ENCODE assay signal across 3 cellular contexts in genomic region chr11:32224580-32224979, GRCh38.
TF ChIP-seq lines count a peak whose summit lies in the region.

No MANE protein-coding gene starts in this region.

TF ChIP-seq in GM23338, 12 proteins besides CTCF, POLR2A, EP300 and RAD21 (continues in another document):
- TF ChIP-seq ETS1 (IDR thresholded peaks at IDR 0.05) (no peak), POLR2AphosphoS5 (IDR thresholded peaks at IDR 0.05; ENCODE audit: low read depth) (no peak), ZNF331 (CRISPR knock-in tag; IDR thresholded peaks at IDR 0.05; ENCODE audit: low read depth) (no peak), ZNF462 (CRISPR knock-in tag; IDR thresholded peaks at IDR 0.05) (no peak), NANOG (IDR thresholded peaks at IDR 0.05; ENCODE audit: borderline replicate concordance) (no peak)

TF ChIP-seq in H1, 55 proteins besides CTCF, POLR2A, EP300 and RAD21:
- TF ChIP-seq POU5F1 (IDR thresholded peaks at IDR 0.05; ENCODE audit: low read depth, low read length): no peak
- TF ChIP-seq SUZ12 (IDR thresholded peaks at IDR 0.05; ENCODE audit: low read length): no peak
- TF ChIP-seq SP2 (IDR thresholded peaks at IDR 0.05; ENCODE audit: low read length): no peak
- no peak for TF ChIP-seq CHD7 (IDR thresholded peaks at IDR 0.05; ENCODE audit: insufficient replicate concordance, low read length)
- no peak for TF ChIP-seq CHD1 (IDR thresholded peaks at IDR 0.05; ENCODE audit: low read depth, low read length)

TF ChIP-seq in HepG2, 621 proteins besides CTCF, POLR2A, EP300 and RAD21:
- no peak for TF ChIP-seq ZNF282 (IDR thresholded peaks at IDR 0.05; ENCODE audit: partially characterized antibody)
- no peak for TF ChIP-seq RAD51 (IDR thresholded peaks at IDR 0.05; ENCODE audit: borderline replicate concordance)
- TF ChIP-seq TFE3 (CRISPR knock-in tag; IDR thresholded peaks at IDR 0.05): no peak
